Comparison of ENCODE assay signal across 10 cellular contexts in genomic region chr9:104992696-104993095, GRCh38.
DNase-seq lines count a peak whose midpoint lies in the region; ATAC-seq and TF ChIP-seq lines count a peak whose summit lies in the region.
"Had no signal": no experiment of that assay in that cellular context is flagged by ENCODE, and none has a peak within 500 bp of the region (broad histone marks: within the 10 kb centered on the region; RNA-seq: fewer than 3 reads in every experiment).

No MANE protein-coding gene starts in this region.

- peak overlapping the region in 2 of 3 donors; percentile 90 to 92 for H3K27ac ChIP-seq in right lobe of liver
- H3K27ac ChIP-seq in temporal lobe (ENCODE audit: low read depth, low read length), result peak overlapping the region; percentile 63
- H3K27ac ChIP-seq: 22Rv1, foreskin keratinocyte had no signal

- intact Hi-C loops in right lobe of liver (cut with DNase I), result loop anchor here in 1 of 2 donors (10.0 kb wide), 1 partner anchor 152 kb away; no protein-coding TSS in a partner anchor
- intact Hi-C loops in Calu3 (cut with micrococcal nuclease; ENCODE audit: unreplicated experiment), result no loop called here

- TF ChIP-seq CTCF in astrocyte of the spinal cord (IDR thresholded peaks at IDR 0.05; ENCODE audit: low read depth, low read length) (no peak), right lobe of liver (IDR thresholded peaks at IDR 0.05) (no peak), Calu3 (IDR thresholded peaks at IDR 0.05; ENCODE audit: unreplicated experiment) (no peak)

- no peaks in the 10 kb centered on the region for H3K27me3 ChIP-seq in right lobe of liver
- H3K27me3 ChIP-seq: foreskin keratinocyte had no signal

- no peak for TF ChIP-seq POLR2A in right lobe of liver (IDR thresholded peaks at IDR 0.05)

- peaks cover 9% of the 10 kb centered on the region for H3K36me3 Mint-ChIP-seq in Calu3 (ENCODE audit: insufficient read depth, unreplicated experiment)

- H3K4me1 ChIP-seq in right lobe of liver, result peaks cover 0 to 14% (median 8%) of the 10 kb centered on the region in 4 donors

- no peaks in the 10 kb centered on the region for H3K36me3 ChIP-seq in right lobe of liver

- CTCF ChIA-PET in Calu3 (lab: Charles Lee), result no interaction called here

- H3K4me3 ChIP-seq in astrocyte of the spinal cord (ENCODE audit: low read depth, low read length) (no peak overlapping the region), right lobe of liver (no peak overlapping the region)

- BruUV-seq in Calu3 (replicated peaks; lab: Mats Ljungman, UMichigan), result no TSS peak

- in situ Hi-C loops in astrocyte of the spinal cord (cut with HindIII; ENCODE audit: low sequenced_read_pairs), result no loop called here

- H3K9me3 ChIP-seq in right lobe of liver, result no peaks in the 10 kb centered on the region

- no peak for ATAC-seq in right lobe of liver
- ATAC-seq: foreskin keratinocyte had no signal

- H3K27ac Mint-ChIP-seq in Calu3 (ENCODE audit: unreplicated experiment), result no peak overlapping the region

- no peaks in the 10 kb centered on the region for H3K9me3 Mint-ChIP-seq in Calu3 (ENCODE audit: low read depth, unreplicated experiment)

- no peaks in the 10 kb centered on the region for H3K27me3 Mint-ChIP-seq in Calu3 (ENCODE audit: unreplicated experiment)

- H3K4me1 Mint-ChIP-seq in Calu3 (ENCODE audit: low read depth, unreplicated experiment), result no peaks in the 10 kb centered on the region

- no peak overlapping the region for H3K4me3 Mint-ChIP-seq in Calu3 (ENCODE audit: low read depth, unreplicated experiment)

- DNase-seq in DMS79 (lab: John Stamatoyannopoulos, UW), result peak; percentile 3
- no peak for DNase-seq in DMS79 treated with DMSO at 0.1 percent for 48 hours (lab: John Stamatoyannopoulos, UW)
- peak; percentile 79 for DNase-seq in astrocyte of the spinal cord (ENCODE audit: low read depth, low spot score)
- DNase-seq in right lobe of liver, result no peak
- DNase-seq in Calu3, result no peak
- DNase-seq in central memory CD4-positive, alpha-beta T cell, result no peak
- no peak for DNase-seq in OCI-M2 (lab: John Stamatoyannopoulos, UW; ENCODE audit: unreplicated experiment)
- DNase-seq: foreskin keratinocyte had no signal

- WGBS in right lobe of liver (ENCODE audit: insufficient coverage, low coverage, low lambda C conversion rate, missing lambda C conversion rate), result 82% methylated on average over 3 of the region's 5 CpGs

Comparison
In these comparisons a context has a peak if more than half of its experiments do, and no peak if none do; other contexts are left out.
1. DNase-seq: peak in DMS79 (single experiment) and astrocyte of the spinal cord (single experiment); none in DMS79 treated with DMSO at 0.1 percent for 48 hours (single experiment), right lobe of liver (0 of 3), Calu3 (single experiment), central memory CD4-positive, alpha-beta T cell (single experiment) and OCI-M2 (single experiment).